Comparison of ENCODE assay signal across 8 cellular contexts in genomic region chr6:87419266-87419665, GRCh38. TPM values are rescaled to one million over a fixed set of nuclear protein-coding genes. Genes with fewer than 3 reads are reported as not detected.
"Had no signal": no experiment of that assay in that cellular context is flagged by ENCODE, and none has a peak within 500 bp of the region (broad histone marks: within the 10 kb centered on the region; RNA-seq: fewer than 3 reads in every experiment).

No MANE protein-coding gene starts in this region.

- DNase-seq: IMR-90, KBM-7 had no signal

- H3K9me3 Mint-ChIP-seq: IgD-negative memory B cell had no signal

- ATAC-seq: HepG2, K562 had no signal

- H3K4me3 Mint-ChIP-seq: IgD-negative memory B cell had no signal

- H3K36me3 Mint-ChIP-seq: IgD-negative memory B cell had no signal

- H3K27ac Mint-ChIP-seq: IgD-negative memory B cell had no signal

- H3K4me1 Mint-ChIP-seq: IgD-negative memory B cell had no signal

- H3K27ac ChIP-seq: HL-60 had no signal

RNA-seq across cellular contexts. Expression of gene CFAP206, which starts 11.5 kb away (rescaled TPM):
- total RNA-seq: HepG2, HT-29, HT1080 had no signal
